ENCODE assay signal across 15 cellular contexts in the genomic region with DNA sequence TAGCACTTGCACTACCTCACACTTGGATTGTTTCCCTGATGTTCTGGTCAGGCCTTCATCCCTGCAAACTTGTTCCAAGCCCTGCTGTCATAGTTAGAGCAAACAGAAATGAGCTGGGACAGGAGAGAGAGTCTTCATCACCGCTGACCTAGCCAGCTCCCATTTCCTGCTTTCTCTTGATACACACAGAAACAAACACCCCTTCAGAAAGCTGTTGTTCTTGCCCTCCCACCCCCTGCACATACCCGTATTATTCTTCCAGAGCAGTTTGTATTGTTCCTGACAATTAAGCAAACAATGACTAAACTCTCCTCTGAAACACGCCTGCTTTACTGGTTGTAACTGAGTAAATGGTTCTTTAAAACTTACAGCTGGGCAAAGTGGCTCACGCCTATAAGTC.
DNase-seq lines count a peak whose midpoint lies in the region; ATAC-seq, FAIRE-seq and TF ChIP-seq lines count a peak whose summit lies in the region.
"Had no signal": no experiment of that assay in that cellular context is flagged by ENCODE, and none has a peak within 500 bp of the region (broad histone marks: within the 10 kb centered on the region; RNA-seq: fewer than 3 reads in every experiment).

No MANE protein-coding gene starts in this region.

- peak; percentile 70 for DNase-seq in SIG-M5 treated with dmso at 0.1 percent for 504 hours (lab: John Stamatoyannopoulos, UW; ENCODE audit: unreplicated experiment)
- DNase-seq in SIG-M5 (lab: John Stamatoyannopoulos, UW) = no peak
- DNase-seq in NCI-H774 (lab: John Stamatoyannopoulos, UW) = peak; percentile 75
- DNase-seq in fibroblast of pulmonary artery (ENCODE audit: low read depth) = peak; percentile 49
- no peak for DNase-seq in GM20000 (ENCODE audit: low spot score)
- no peak for DNase-seq in HTR-8/SVneo (ENCODE audit: insufficient read length, low spot score)
- DNase-seq in medulla oblongata (ENCODE audit: extremely low spot score) = no peak
- DNase-seq: activated CD4-positive, alpha-beta T cell treated with anti-CD3 and anti-CD28 coated beads, Interleukin-2, amount 50 U/mL, for 48 hours; aorta; IMR-90; NCI-H1048; NCI-H82; stimulated activated CD4-positive, alpha-beta T cell treated with anti-CD3 and anti-CD28 coated beads, Interleukin-4, amount 100 ng/mL, for 4 hours had no signal

- H3K4me3 ChIP-seq in fibroblast of pulmonary artery (replicated peaks; ENCODE audit: low read depth, low read length) = no peak overlapping the region
- H3K4me3 ChIP-seq: lung had no signal

- ATAC-seq in HG02981 (IDR thresholded peaks at IDR 0.05; ENCODE audit: unreplicated experiment) = no peak

- TF ChIP-seq CTCF in fibroblast of pulmonary artery (IDR thresholded peaks at IDR 0.05; ENCODE audit: low read length, missing control alignments) (no peak), GM20000 (IDR thresholded peaks at IDR 0.05; ENCODE audit: extremely low read depth, missing control alignments) (no peak)

- no peak for FAIRE-seq in HTR-8/SVneo (lab: Jason Lieb, UNC)

Comparison
In these comparisons a context has a peak if more than half of its experiments do, and no peak if none do; other contexts are left out.
1. DNase-seq: peak in SIG-M5 treated with dmso at 0.1 percent for 504 hours (single experiment), NCI-H774 (single experiment) and fibroblast of pulmonary artery (single experiment); none in SIG-M5 (single experiment), GM20000 (single experiment), HTR-8/SVneo (single experiment) and medulla oblongata (single experiment).